9 cellular contexts compared by ENCODE assay signal in genomic region chr12:48135027-48135426, GRCh38. TPM values are rescaled to one million over a fixed set of nuclear protein-coding genes. Genes with fewer than 3 reads are reported as not detected.
"Had no signal": no experiment of that assay in that cellular context is flagged by ENCODE, and none has a peak within 500 bp of the region (broad histone marks: within the 10 kb centered on the region; RNA-seq: fewer than 3 reads in every experiment).

No MANE protein-coding gene starts in this region.

- DNase-seq: GM23248, GOT3, H7, KBM-7 had no signal

- H3K4me1 ChIP-seq: HAP-1 had no signal

- H3K9me3 Mint-ChIP-seq: IgD-negative memory B cell had no signal

- H3K27ac Mint-ChIP-seq: IgD-negative memory B cell had no signal

- ATAC-seq: HCT116, HepG2 had no signal

- H3K9me3 ChIP-seq: HAP-1 had no signal

- H3K4me3 ChIP-seq: GM23248, HAP-1 had no signal

- H3K27me3 Mint-ChIP-seq: IgD-negative memory B cell had no signal

- H3K27ac ChIP-seq: GM23248, HL-60 had no signal

RNA-seq across cellular contexts. Expression of gene CCDC184, which starts 48.4 kb away (rescaled TPM):
- total RNA-seq: HepG2 had no signal
- polyA plus RNA-seq: HepG2 had no signal
